Comparison of ENCODE assay signal across 14 cellular contexts in the genomic region with DNA sequence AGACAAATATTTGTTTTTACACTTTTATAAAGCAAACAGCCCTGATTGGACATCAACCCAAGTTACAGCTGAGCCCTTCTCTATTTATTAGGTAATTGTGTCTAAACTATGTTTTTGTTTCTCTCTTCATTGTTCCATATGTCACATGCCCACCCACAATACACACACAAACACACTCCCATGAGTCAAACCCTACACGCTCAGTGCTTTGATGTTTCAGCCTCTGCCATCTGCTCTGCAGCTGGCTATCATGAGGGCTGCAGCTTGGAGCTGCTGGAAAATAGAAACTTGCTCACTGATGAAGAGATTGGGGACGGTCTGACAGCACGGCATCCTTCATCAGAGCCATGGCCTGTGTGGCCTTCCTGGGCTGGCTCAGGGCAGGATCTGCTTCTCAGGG. TPM values are rescaled to one million over a fixed set of nuclear protein-coding genes. Genes with fewer than 3 reads are reported as not detected.
A peak's percentile ranks its signal among the peaks of the same experiment; 100 is the strongest.
DNase-seq lines count a peak whose midpoint lies in the region; ATAC-seq lines count a peak whose summit lies in the region.
"Had no signal": no experiment of that assay in that cellular context is flagged by ENCODE, and none has a peak within 500 bp of the region (broad histone marks: within the 10 kb centered on the region; RNA-seq: fewer than 3 reads in every experiment).

No MANE protein-coding gene starts in this region.

- intact Hi-C loops in left colon (cut with DNase I, micrococcal nuclease): no loop called here

- ATAC-seq in left colon: peak; percentile 75
- ATAC-seq: activated CD4-positive, CD25-positive, alpha-beta regulatory T cell treated with anti-CD3 and anti-CD28 coated beads, Interleukin-2, amount 50 U/mL, for 24 hours; Panc1 had no signal

- DNase-seq in DMS 273 treated with DMSO at 0.1 percent for 48 hours (lab: John Stamatoyannopoulos, UW) (peak; percentile 82), NCI-H1694 (lab: John Stamatoyannopoulos, UW) (peak; percentile 96), SW480 (ENCODE audit: low spot score) (peak; percentile 58), left colon (peak in 1 of 2 donors; percentile 35), glomerular visceral epithelial cell (ENCODE audit: extremely low spot score) (no peak), HK-2 (ENCODE audit: unreplicated experiment) (no peak), occipital lobe (lab: John Stamatoyannopoulos, UW) (no peak), T1000 (lab: John Stamatoyannopoulos, UW) (no peak)
- DNase-seq: activated naive CD4-positive, alpha-beta T cell treated with anti-CD3 and anti-CD28 coated beads, Interleukin-2, amount 50 U/mL, for 16 hours; caudate nucleus; kidney glomerular epithelial cell; MV-4-11 had no signal

RNA-seq across cellular contexts. Expression of a gene that starts 41.7 kb away (rescaled TPM):
- 10 to 100 TPM; 31.8 to 40.6 TPM for total RNA-seq in left colon
- 23.7 TPM for total RNA-seq in occipital lobe

Comparison
In these comparisons a context has a peak if more than half of its experiments do, and no peak if none do; other contexts are left out.
1. DNase-seq: peak in DMS 273 treated with DMSO at 0.1 percent for 48 hours (single experiment), NCI-H1694 (single experiment) and SW480 (single experiment); none in glomerular visceral epithelial cell (single experiment), HK-2 (single experiment), occipital lobe (single experiment) and T1000 (single experiment).